Comparison of ENCODE assay signal across 1 cellular context in genomic region chr13:50125306-50125555, GRCh38.
TF ChIP-seq lines count a peak whose summit lies in the region.

No MANE protein-coding gene starts in this region.

TF ChIP-seq in GM23338, 12 proteins besides CTCF, POLR2A, EP300 and RAD21 (continued from another document):
- TF ChIP-seq ZNF462 (CRISPR knock-in tag; IDR thresholded peaks at IDR 0.05) (no peak), REST (IDR thresholded peaks at IDR 0.05; ENCODE audit: unreplicated experiment) (no peak)
